ENCODE assay signal across 8 cellular contexts in genomic region chr11:61922539-61922938, GRCh38. TPM values are rescaled to one million over a fixed set of nuclear protein-coding genes. Genes with fewer than 3 reads are reported as not detected.
DNase-seq lines count a peak whose midpoint lies in the region; ATAC-seq, FAIRE-seq and TF ChIP-seq lines count a peak whose summit lies in the region.

No MANE protein-coding gene starts in this region.

- peak overlapping the region in 2 of 5 donors; percentile 21 to 45 for H3K9ac ChIP-seq in subcutaneous abdominal adipose tissue (ENCODE audit: low read length in 5 of 5)

- FAIRE-seq in GM12891 (lab: Jason Lieb, UNC), result no peak

- no peaks in the 10 kb centered on the region for H3K9me3 ChIP-seq in ascending aorta
- no peaks in the 10 kb centered on the region for H3K9me3 ChIP-seq in subcutaneous abdominal adipose tissue (ENCODE audit: control insufficient read depth in 5 of 5, low read length in 5 of 5)

- no peak overlapping the region for H3K4me3 ChIP-seq in HFF-Myc (replicated peaks; ENCODE audit: low read depth, low read length)
- no peak overlapping the region for H3K4me3 ChIP-seq in ascending aorta
- no peak overlapping the region for H3K4me3 ChIP-seq in subcutaneous abdominal adipose tissue (ENCODE audit: low read depth in 1 of 5, low read length in 5 of 5)

- TF ChIP-seq POLR2A in GM12891 (IDR thresholded peaks at IDR 0.05; ENCODE audit: low read depth, low read length), result no peak

- H3K27ac ChIP-seq in ascending aorta, result peak overlapping the region; percentile 52 to 75
- peak overlapping the region; percentile 38 for H3K27ac ChIP-seq in layer of hippocampus (ENCODE audit: low read depth, low read length)
- peak overlapping the region; percentile 81 for H3K27ac ChIP-seq in subcutaneous abdominal adipose tissue (ENCODE audit: low read depth, low read length)

- H3K36me3 ChIP-seq in ascending aorta (no peaks in the 10 kb centered on the region), subcutaneous abdominal adipose tissue (ENCODE audit: control insufficient read depth in 5 of 5, insufficient read depth in 5 of 5, low read length in 5 of 5) (no peaks in the 10 kb centered on the region)

- no peak for ATAC-seq in GM18870 (IDR thresholded peaks at IDR 0.05; ENCODE audit: unreplicated experiment)

- peak; percentile 91 for DNase-seq in HFF-Myc (ENCODE audit: extremely low read depth, low read depth)
- DNase-seq in ascending aorta (ENCODE audit: low spot score in 2 of 2), result peak in 1 of 2 donors; percentile 88
- DNase-seq in stimulated activated naive CD4-positive, alpha-beta T cell treated with Interleukin-2 at 50 U/mL for 16 hours (lab: John Stamatoyannopoulos, UW), result no peak
- DNase-seq in GM12891 (ENCODE audit: insufficient read length, low spot score), result no peak
- DNase-seq in iPS-NIHi11 (ENCODE audit: low spot score), result no peak

- intact Hi-C loops in ascending aorta (cut with DNase I), result no loop called here

- H3K27me3 ChIP-seq in ascending aorta, result no peaks in the 10 kb centered on the region
- H3K27me3 ChIP-seq in layer of hippocampus (ENCODE audit: control insufficient read depth, insufficient read depth, low read length), result no peaks in the 10 kb centered on the region
- H3K27me3 ChIP-seq in subcutaneous abdominal adipose tissue (ENCODE audit: control insufficient read depth in 5 of 5, insufficient read depth in 4 of 5, low read length in 5 of 5), result peaks cover 6 to 39% (median 18%) of the 10 kb centered on the region in 5 donors

- H3K4me1 ChIP-seq in ascending aorta (peaks cover 0 to 8% of the 10 kb centered on the region in 2 donors), subcutaneous abdominal adipose tissue (ENCODE audit: control insufficient read depth in 5 of 5, insufficient read depth in 5 of 5, low read length in 5 of 5) (peaks cover 10 to 66% (median 37%) of the 10 kb centered on the region in 5 donors)

- TF ChIP-seq CTCF in HFF-Myc (IDR thresholded peaks at IDR 0.05; ENCODE audit: low read depth, low read length, missing control alignments) (no peak), ascending aorta (IDR thresholded peaks at IDR 0.05) (no peak)

TF ChIP-seq in GM12891, 5 proteins besides CTCF, POLR2A, EP300 and RAD21:
- TF ChIP-seq SPI1 (IDR thresholded peaks at IDR 0.05; ENCODE audit: low read depth, low read length), result no peak
- TF ChIP-seq TAF1 (IDR thresholded peaks at IDR 0.05; ENCODE audit: low read depth, low read length), result no peak
- no peak for TF ChIP-seq POLR2AphosphoS5 (IDR thresholded peaks at IDR 0.05; ENCODE audit: low read depth, low read length)
- no peak for TF ChIP-seq PAX5 (IDR thresholded peaks at IDR 0.05; ENCODE audit: insufficient read depth, low read length, severe bottlenecking)
- no peak for TF ChIP-seq POU2F2 (IDR thresholded peaks at IDR 0.05; ENCODE audit: low read depth, low read length)

RNA-seq across cellular contexts. Expression of gene RAB3IL1, which starts 5.2 kb away (rescaled TPM):
- total RNA-seq in ascending aorta, result 23.2 TPM
- 0.12 TPM for polyA plus RNA-seq in GM12891 (2012; ENCODE audit: low read depth, missing spikeins)

RNA-seq across cellular contexts. Expression of gene BEST1, which starts 27.6 kb away (rescaled TPM):
- 30.9 TPM for total RNA-seq in ascending aorta
- 1.4 TPM for polyA plus RNA-seq in GM12891 (2012; ENCODE audit: low read depth, missing spikeins)

RNA-seq across cellular contexts. Expression of gene FADS3, which starts 31.2 kb away (rescaled TPM):
- 191 TPM for total RNA-seq in ascending aorta
- polyA plus RNA-seq in GM12891 (2012; ENCODE audit: low read depth, missing spikeins), result 4.0 TPM

RNA-seq across cellular contexts. Expression of gene FTH1, which starts 44.9 kb away (rescaled TPM):
- 2,353 TPM for total RNA-seq in ascending aorta
- polyA plus RNA-seq in GM12891 (2012; ENCODE audit: low read depth, missing spikeins), result 1,402 TPM
